In genomic region chr16:84986102-84986501, GRCh38 we compare ENCODE assay signal across 1 cellular context.
TF ChIP-seq lines count a peak whose summit lies in the region.

No MANE protein-coding gene starts in this region.

TF ChIP-seq in HCT116, 20 proteins besides CTCF, POLR2A, EP300 and RAD21 (continued from another document):
- TF ChIP-seq EGR1 (IDR thresholded peaks at IDR 0.05; ENCODE audit: low read depth) (no peak), YY1 (IDR thresholded peaks at IDR 0.05; ENCODE audit: extremely low read depth, insufficient replicate concordance, low read depth, low read length) (no peak), ZNF274 (IDR thresholded peaks at IDR 0.05; ENCODE audit: low read depth, low read length) (no peak), REST (IDR thresholded peaks at IDR 0.05; ENCODE audit: low read depth) (no peak), ATF3 (IDR thresholded peaks at IDR 0.05) (no peak), POLR2AphosphoS5 (IDR thresholded peaks at IDR 0.05; ENCODE audit: low read depth, low read length) (no peak), SIN3A (IDR thresholded peaks at IDR 0.05; ENCODE audit: low read depth) (no peak), SRF (IDR thresholded peaks at IDR 0.05; ENCODE audit: low read depth) (no peak), MAX (IDR thresholded peaks at IDR 0.05) (no peak), JUND (IDR thresholded peaks at IDR 0.05) (no peak), CBX3 (IDR thresholded peaks at IDR 0.05; ENCODE audit: low read depth) (no peak), FOSL1 (IDR thresholded peaks at IDR 0.05; ENCODE audit: low read depth) (no peak), CEBPB (IDR thresholded peaks at IDR 0.05; ENCODE audit: low read depth) (no peak)
